Comparison of ENCODE assay signal across 19 cellular contexts in genomic region chr12:95258146-95258545, GRCh38. TPM values are rescaled to one million over a fixed set of nuclear protein-coding genes. Genes with fewer than 3 reads are reported as not detected.
DNase-seq lines count a peak whose midpoint lies in the region; ATAC-seq and TF ChIP-seq lines count a peak whose summit lies in the region.
"Had no signal": no experiment of that assay in that cellular context is flagged by ENCODE, and none has a peak within 500 bp of the region (broad histone marks: within the 10 kb centered on the region; RNA-seq: fewer than 3 reads in every experiment).

No MANE protein-coding gene starts in this region.

- POLR2A ChIA-PET in activated CD8-positive, alpha-beta T cell treated with anti-CD3 and anti-CD28 coated beads, Interleukin-2, amount 10 ng/mL, durations not matched to agents 7 days and 5 days (lab: Charles Lee), result no interaction called here

- CTCF ChIA-PET in activated CD8-positive, alpha-beta T cell treated with anti-CD3 and anti-CD28 coated beads, Interleukin-2, amount 10 ng/mL, durations not matched to agents 7 days and 5 days (lab: Charles Lee), result interaction anchor here (0.6 to 1.2 kb wide), 2 partner anchors 241 to 276 kb away, joined by 3 read pairs; no protein-coding TSS in a partner anchor

- no peak for ATAC-seq in activated CD8-positive, alpha-beta T cell treated with anti-CD3 and anti-CD28 coated beads, Interleukin-2, amount 10 ng/mL, durations not matched to agents 7 days and 5 days

- H3K4me1 ChIP-seq in Peyer's patch, result no peaks in the 10 kb centered on the region

- H3K4me3 Mint-ChIP-seq in activated CD8-positive, alpha-beta T cell treated with anti-CD3 and anti-CD28 coated beads, Interleukin-2, amount 10 ng/mL, durations not matched to agents 7 days and 5 days, result no peak overlapping the region
- H3K4me3 Mint-ChIP-seq: B cell; CD4-positive, alpha-beta T cell; IgD-negative memory B cell had no signal

- H3K27me3 Mint-ChIP-seq in activated CD8-positive, alpha-beta T cell treated with anti-CD3 and anti-CD28 coated beads, Interleukin-2, amount 10 ng/mL, durations not matched to agents 7 days and 5 days (ENCODE audit: low read depth), result no peaks in the 10 kb centered on the region
- H3K27me3 Mint-ChIP-seq: B cell; CD4-positive, alpha-beta T cell; IgD-negative memory B cell had no signal

- H3K27me3 ChIP-seq in Peyer's patch, result no peaks in the 10 kb centered on the region

- H3K27ac ChIP-seq in Peyer's patch, result no peak overlapping the region
- H3K27ac ChIP-seq: HL-60 had no signal

- H3K9me3 ChIP-seq in Peyer's patch, result no peaks in the 10 kb centered on the region

- H3K27ac Mint-ChIP-seq in activated CD8-positive, alpha-beta T cell treated with anti-CD3 and anti-CD28 coated beads, Interleukin-2, amount 10 ng/mL, durations not matched to agents 7 days and 5 days, result no peak overlapping the region
- H3K27ac Mint-ChIP-seq: B cell; CD4-positive, alpha-beta T cell; IgD-negative memory B cell had no signal

- no peak for TF ChIP-seq CTCF in foreskin fibroblast (IDR thresholded peaks at IDR 0.05; ENCODE audit: low read depth, low read length)
- no peak for TF ChIP-seq CTCF in Peyer's patch (IDR thresholded peaks at IDR 0.05)

- H3K4me3 ChIP-seq in foreskin fibroblast (ENCODE audit: low read depth in 1 of 2, low read length in 2 of 2) (no peak overlapping the region), Peyer's patch (no peak overlapping the region)

- DNase-seq in EH (ENCODE audit: low read depth) (peak; percentile 33), HT1080 (ENCODE audit: low read depth) (peak; percentile 42), SW480 (ENCODE audit: low spot score) (peak; percentile 14), foreskin fibroblast (peak; percentile 18 to 49), amniotic stem cell (lab: John Stamatoyannopoulos, UW) (no peak), cerebellar nuclear complex (lab: John Stamatoyannopoulos, UW) (no peak), Peyer's patch (no peak)
- no peak for DNase-seq in activated CD8-positive, alpha-beta T cell treated with anti-CD3 and anti-CD28 coated beads, Interleukin-2, amount 10 ng/mL, durations not matched to agents 7 days and 5 days
- DNase-seq: Calu3; CD4-positive, alpha-beta T cell; GOT3; NCI-H1436 treated with DMSO at 0.1 percent for 48 hours; NCI-H2081; NCI-H2227 treated with DMSO at 0.1 percent for 48 hours; NCI-H524 treated with DMSO at 0.1 percent for 48 hours; SHP77 had no signal

- H3K36me3 Mint-ChIP-seq in activated CD8-positive, alpha-beta T cell treated with anti-CD3 and anti-CD28 coated beads, Interleukin-2, amount 10 ng/mL, durations not matched to agents 7 days and 5 days (ENCODE audit: low read depth), result peaks cover 23% of the 10 kb centered on the region

- no peak for TF ChIP-seq POLR2A in Peyer's patch (IDR thresholded peaks at IDR 0.05)

- H3K36me3 ChIP-seq in Peyer's patch, result peaks cover 0 to 63% (median 0%) of the 10 kb centered on the region in 3 donors

- H3K4me1 Mint-ChIP-seq in activated CD8-positive, alpha-beta T cell treated with anti-CD3 and anti-CD28 coated beads, Interleukin-2, amount 10 ng/mL, durations not matched to agents 7 days and 5 days (ENCODE audit: low read depth), result no peaks in the 10 kb centered on the region
- H3K4me1 Mint-ChIP-seq: B cell had no signal

- H3K9me3 Mint-ChIP-seq in activated CD8-positive, alpha-beta T cell treated with anti-CD3 and anti-CD28 coated beads, Interleukin-2, amount 10 ng/mL, durations not matched to agents 7 days and 5 days (ENCODE audit: insufficient read depth), result no peaks in the 10 kb centered on the region
- H3K9me3 Mint-ChIP-seq: CD4-positive, alpha-beta T cell; IgD-negative memory B cell had no signal

RNA-seq across cellular contexts. Expression of gene VEZT, which starts 40.5 kb away (rescaled TPM):
- total RNA-seq in HT1080 (2014; rRNA removed; shearing (Covaris generic)), result 51.8 and 60.4 TPM in 2 replicates
- polyA plus RNA-seq in HT1080 (2015; cell fraction: cytosol; rRNA removed), result 52.0 and 64.0 TPM in 2 replicates
- 63.4 and 67.4 TPM in 2 replicates for polyA plus RNA-seq in HT1080 (2015; cell fraction: nucleus; rRNA removed)
- 10 to 100 TPM; 29.0 to 31.0 TPM for total RNA-seq in activated CD8-positive, alpha-beta T cell treated with anti-CD3 and anti-CD28 coated beads, Interleukin-2, amount 10 ng/mL, durations not matched to agents 7 days and 5 days
- total RNA-seq in Peyer's patch, result 100 to 1,000 TPM in 2 of 4 donors, 10 to 100 TPM in 2; 76.5 to 121 (median 95.2) TPM

RNA-seq across cellular contexts. Expression of gene FGD6, which starts 40.9 kb away (rescaled TPM):
- 7.2 and 9.4 TPM in 2 replicates for total RNA-seq in HT1080 (2014; rRNA removed; shearing (Covaris generic))
- polyA plus RNA-seq in HT1080 (2015; cell fraction: cytosol; rRNA removed), result 5.7 and 7.8 TPM in 2 replicates
- 12.3 and 13.7 TPM in 2 replicates for polyA plus RNA-seq in HT1080 (2015; cell fraction: nucleus; rRNA removed)
- total RNA-seq in activated CD8-positive, alpha-beta T cell treated with anti-CD3 and anti-CD28 coated beads, Interleukin-2, amount 10 ng/mL, durations not matched to agents 7 days and 5 days, result under 1 TPM; 0.50 to 0.70 TPM
- 10 to 100 TPM; 14.9 to 24.3 (median 22.4) TPM for total RNA-seq in Peyer's patch

Comparison
In these comparisons a context has a peak if more than half of its experiments do, and no peak if none do; other contexts are left out.
1. DNase-seq: peak in EH (single experiment), HT1080 (single experiment), SW480 (single experiment) and foreskin fibroblast (2 of 2); none in amniotic stem cell (single experiment), cerebellar nuclear complex (0 of 2), activated CD8-positive, alpha-beta T cell treated with anti-CD3 and anti-CD28 coated beads, Interleukin-2, amount 10 ng/mL, durations not matched to agents 7 days and 5 days (single experiment) and Peyer's patch (0 of 3).